5 cellular contexts compared by ENCODE assay signal in genomic region chr1:47868348-47868676, GRCh38.
"Had no signal": no experiment of that assay in that cellular context is flagged by ENCODE, and none has a peak within 500 bp of the region (broad histone marks: within the 10 kb centered on the region; RNA-seq: fewer than 3 reads in every experiment).

No MANE protein-coding gene starts in this region.

- ATAC-seq: K562 had no signal

- H3K27ac ChIP-seq: HL-60 had no signal

- FAIRE-seq: HTR-8/SVneo, K562 had no signal

- H3K4me3 ChIP-seq: K562 had no signal

- DNase-seq: IMR-90, KBM-7 had no signal
